Comparison of ENCODE assay signal across 1 cellular context in genomic region chr1:26529655-26530539, GRCh38.
A peak's percentile ranks its signal among the peaks of the same experiment; 100 is the strongest.
TF ChIP-seq lines count a peak whose summit lies in the region.

Gene RPS6KA1, plus strand, starts transcription at chr1:26529761. Its CDS starts 160 bp downstream, at chr1:26529921.

TF ChIP-seq in K562, 482 proteins besides CTCF, POLR2A, EP300 and RAD21 (continued from another document and continues in another):
- TF ChIP-seq CHD7 (IDR thresholded peaks at IDR 0.05; ENCODE audit: low read depth, low read length) = no peak
- peak; percentile 56 for TF ChIP-seq RBM25 (IDR thresholded peaks at IDR 0.05; ENCODE audit: low read depth, low read length, severe bottlenecking)
- TF ChIP-seq PATZ1 (CRISPR knock-in tag; IDR thresholded peaks at IDR 0.05; ENCODE audit: borderline replicate concordance) = no peak
- TF ChIP-seq ATF3 (IDR thresholded peaks at IDR 0.05) = no peak
- no peak; the same call in 1 of the 2 replicates for TF ChIP-seq ATF3 (CRISPR knock-in tag; conservative IDR thresholded peaks at IDR 0.05)
- no peak for TF ChIP-seq ZNF584 (CRISPR knock-in tag; IDR thresholded peaks at IDR 0.05; ENCODE audit: low read depth)
- no peak for TF ChIP-seq HDGF (IDR thresholded peaks at IDR 0.05)
- TF ChIP-seq ARHGAP35 (IDR thresholded peaks at IDR 0.05; ENCODE audit: partially characterized antibody) = no peak
- TF ChIP-seq SIN3B (IDR thresholded peaks at IDR 0.05; ENCODE audit: low read depth) = peak; percentile 81
- TF ChIP-seq, protein P1, sequence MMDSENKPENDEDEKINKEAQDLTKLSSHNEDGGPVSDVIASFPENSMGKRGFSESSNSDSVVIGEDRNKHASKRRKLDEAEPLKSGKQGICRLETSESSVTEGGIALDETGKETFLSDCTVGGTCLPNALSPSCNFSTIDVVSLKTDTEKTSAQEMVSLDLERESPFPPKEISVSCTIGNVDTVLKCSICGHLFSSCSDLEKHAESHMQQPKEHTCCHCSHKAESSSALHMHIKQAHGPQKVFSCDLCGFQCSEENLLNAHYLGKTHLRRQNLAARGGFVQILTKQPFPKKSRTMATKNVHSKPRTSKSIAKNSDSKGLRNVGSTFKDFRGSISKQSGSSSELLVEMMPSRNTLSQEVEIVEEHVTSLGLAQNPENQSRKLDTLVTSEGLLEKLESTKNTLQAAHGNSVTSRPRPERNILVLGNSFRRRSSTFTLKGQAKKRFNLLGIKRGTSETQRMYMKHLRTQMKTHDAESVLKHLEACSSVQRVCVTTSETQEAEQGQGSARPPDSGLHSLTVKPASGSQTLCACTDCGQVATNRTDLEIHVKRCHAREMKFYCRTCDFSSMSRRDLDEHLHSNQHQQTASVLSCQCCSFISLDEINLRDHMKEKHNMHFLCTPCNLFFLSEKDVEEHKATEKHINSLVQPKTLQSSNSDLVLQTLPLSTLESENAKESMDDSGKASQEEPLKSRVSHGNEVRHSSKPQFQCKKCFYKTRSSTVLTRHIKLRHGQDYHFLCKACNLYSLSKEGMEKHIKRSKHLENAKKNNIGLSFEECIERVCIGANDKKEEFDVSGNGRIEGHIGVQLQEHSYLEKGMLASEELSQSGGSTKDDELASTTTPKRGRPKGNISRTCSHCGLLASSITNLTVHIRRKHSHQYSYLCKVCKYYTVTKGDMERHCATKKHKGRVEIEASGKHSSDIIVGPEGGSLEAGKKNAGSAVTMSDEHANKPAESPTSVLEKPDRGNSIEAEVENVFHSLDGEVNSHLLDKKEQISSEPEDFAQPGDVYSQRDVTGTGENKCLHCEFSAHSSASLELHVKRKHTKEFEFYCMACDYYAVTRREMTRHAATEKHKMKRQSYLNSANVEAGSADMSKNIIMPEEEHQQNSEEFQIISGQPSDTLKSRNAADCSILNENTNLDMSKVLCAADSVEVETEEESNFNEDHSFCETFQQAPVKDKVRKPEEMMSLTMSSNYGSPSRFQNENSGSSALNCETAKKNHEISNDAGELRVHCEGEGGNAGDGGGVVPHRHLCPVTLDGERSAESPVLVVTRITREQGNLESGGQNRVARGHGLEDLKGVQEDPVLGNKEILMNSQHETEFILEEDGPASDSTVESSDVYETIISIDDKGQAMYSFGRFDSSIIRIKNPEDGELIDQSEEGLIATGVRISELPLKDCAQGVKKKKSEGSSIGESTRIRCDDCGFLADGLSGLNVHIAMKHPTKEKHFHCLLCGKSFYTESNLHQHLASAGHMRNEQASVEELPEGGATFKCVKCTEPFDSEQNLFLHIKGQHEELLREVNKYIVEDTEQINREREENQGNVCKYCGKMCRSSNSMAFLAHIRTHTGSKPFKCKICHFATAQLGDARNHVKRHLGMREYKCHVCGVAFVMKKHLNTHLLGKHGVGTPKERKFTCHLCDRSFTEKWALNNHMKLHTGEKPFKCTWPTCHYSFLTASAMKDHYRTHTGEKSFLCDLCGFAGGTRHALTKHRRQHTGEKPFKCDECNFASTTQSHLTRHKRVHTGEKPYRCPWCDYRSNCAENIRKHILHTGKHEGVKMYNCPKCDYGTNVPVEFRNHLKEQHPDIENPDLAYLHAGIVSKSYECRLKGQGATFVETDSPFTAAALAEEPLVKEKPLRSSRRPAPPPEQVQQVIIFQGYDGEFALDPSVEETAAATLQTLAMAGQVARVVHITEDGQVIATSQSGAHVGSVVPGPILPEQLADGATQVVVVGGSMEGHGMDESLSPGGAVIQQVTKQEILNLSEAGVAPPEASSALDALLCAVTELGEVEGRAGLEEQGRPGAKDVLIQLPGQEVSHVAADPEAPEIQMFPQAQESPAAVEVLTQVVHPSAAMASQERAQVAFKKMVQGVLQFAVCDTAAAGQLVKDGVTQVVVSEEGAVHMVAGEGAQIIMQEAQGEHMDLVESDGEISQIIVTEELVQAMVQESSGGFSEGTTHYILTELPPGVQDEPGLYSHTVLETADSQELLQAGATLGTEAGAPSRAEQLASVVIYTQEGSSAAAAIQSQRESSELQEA (IDR thresholded peaks at IDR 0.05; ENCODE audit: low read depth) = no peak
- TF ChIP-seq RBBP5 (IDR thresholded peaks at IDR 0.05; ENCODE audit: borderline replicate concordance, insufficient read depth, low read length, poor library complexity, severe bottlenecking) = peak; percentile 79
- TF ChIP-seq NCOA1 (IDR thresholded peaks at IDR 0.05; ENCODE audit: low read depth) = no peak
- TF ChIP-seq MEF2A (IDR thresholded peaks at IDR 0.05; ENCODE audit: control insufficient read depth, low read depth, low read length) = no peak
- TF ChIP-seq AFF4 (CRISPR knock-in tag; IDR thresholded peaks at IDR 0.05) = no peak
- no peak for TF ChIP-seq RFX5 (IDR thresholded peaks at IDR 0.05; ENCODE audit: low read depth, low read length)
- TF ChIP-seq ZBTB2 (IDR thresholded peaks at IDR 0.05) = no peak
- no peak for TF ChIP-seq ZC3H11A (IDR thresholded peaks at IDR 0.05; ENCODE audit: low read depth, low read length)
- 0 out of 4 replicates have a peak, but pooled peaks of 1 of the 2 experiments have one; percentile 67 for TF ChIP-seq FOXA3 (CRISPR knock-in tag; conservative IDR thresholded peaks at IDR 0.05 in 1 of 2, IDR thresholded peaks at IDR 0.05 in 1 of 2)
- TF ChIP-seq MYBL2 (IDR thresholded peaks at IDR 0.05; ENCODE audit: low read depth) = no peak
- no peak for TF ChIP-seq MYBL2 (CRISPR knock-in tag; IDR thresholded peaks at IDR 0.05; ENCODE audit: borderline replicate concordance)
- TF ChIP-seq SMAD2 (IDR thresholded peaks at IDR 0.05; ENCODE audit: low read depth, low read length) = no peak
